24 cellular contexts compared by ENCODE assay signal in the genomic region with DNA sequence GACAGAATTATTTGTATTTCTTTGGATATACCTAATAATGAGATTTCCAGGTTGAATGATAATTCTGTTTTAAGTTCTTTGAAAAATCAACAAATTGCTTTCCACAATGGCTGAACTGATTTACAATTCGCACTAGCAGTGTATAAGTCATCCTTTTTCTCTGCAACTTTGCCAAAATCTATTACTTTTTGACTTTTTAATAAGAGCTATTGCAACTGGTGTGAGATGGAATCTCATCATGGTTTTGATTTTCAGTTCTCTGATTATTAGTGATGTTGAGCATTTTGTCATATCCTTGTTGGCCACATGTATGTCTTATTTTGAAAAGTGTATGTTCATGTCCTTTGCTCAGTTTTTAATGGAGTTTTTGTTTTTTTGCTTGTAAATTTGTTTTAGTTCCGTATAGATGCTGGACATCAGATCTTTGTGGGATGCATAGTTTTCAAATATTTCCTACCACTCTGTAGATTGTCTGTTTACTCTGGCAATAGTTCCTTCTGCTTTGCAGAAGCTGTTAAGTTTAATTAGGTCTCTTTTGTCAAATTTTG.
DNase-seq lines count a peak whose midpoint lies in the region; ATAC-seq, FAIRE-seq and TF ChIP-seq lines count a peak whose summit lies in the region.
"Had no signal": no experiment of that assay in that cellular context is flagged by ENCODE, and none has a peak within 500 bp of the region (broad histone marks: within the 10 kb centered on the region; RNA-seq: fewer than 3 reads in every experiment).

No MANE protein-coding gene starts in this region.

- no peak for TF ChIP-seq POLR2A in K562 (conservative IDR thresholded peaks at IDR 0.05)

- in situ Hi-C loops in K562 (cut with MboI): no loop called here
- in situ Hi-C loops in brain microvascular endothelial cell (cut with HindIII; ENCODE audit: low pct_ligation_motif_present, low sequenced_read_pairs): no loop called here

- intact Hi-C loops in K562 (cut with micrococcal nuclease): no loop called here

- ATAC-seq in K562 (no peak), HG03175 (IDR thresholded peaks at IDR 0.05; ENCODE audit: unreplicated experiment) (no peak)
- ATAC-seq: GM12878 had no signal

- H3K79me2 ChIP-seq in K562 (ENCODE audit: control insufficient read depth, insufficient read depth, low read length): no peaks in the 10 kb centered on the region

- TF ChIP-seq EP300 in K562 (IDR thresholded peaks at IDR 0.05; ENCODE audit: low read length): no peak

- H3K4me2 ChIP-seq in K562 (ENCODE audit: insufficient read depth, low read length): no peak overlapping the region
- H3K4me2 ChIP-seq: SK-N-SH had no signal

- no peak overlapping the region for H3K9ac ChIP-seq in K562 (ENCODE audit: insufficient read depth in 1 of 2, low read depth in 2 of 2, low read length in 2 of 2)
- H3K9ac ChIP-seq: SK-N-SH had no signal

- H3K9me1 ChIP-seq in K562 (ENCODE audit: control insufficient read depth, insufficient read depth, low read length): no peaks in the 10 kb centered on the region

- H3K4me1 ChIP-seq in HEK293 (ENCODE audit: control insufficient read depth, insufficient read depth, low read length): no peaks in the 10 kb centered on the region
- peaks cover 0 to 3% of the 10 kb centered on the region in 2 experiments; a peak in 1 of 5 replicates for H3K4me1 ChIP-seq in K562 (replicated peaks in 1 of 2; ENCODE audit: control insufficient read depth in 2 of 2, insufficient read depth in 2 of 2, low read length in 2 of 2)
- H3K4me1 ChIP-seq: Peyer's patch had no signal

- DNase-seq in K562 (ENCODE audit: extremely low read depth in 1 of 4, low spot score in 3 of 4) (no peak), fibroblast of peridontal ligament (ENCODE audit: extremely low read depth) (peak; percentile 10), brain microvascular endothelial cell (no peak)
- no peak for DNase-seq in stimulated activated CD4-positive, alpha-beta T cell treated with anti-CD3 and anti-CD28 coated beads, Interleukin-1b, Interleukin-23, amount 100 ng/mL, for 48 hours
- DNase-seq: C1 segment of cervical spinal cord; CD4-positive, alpha-beta memory T cell; COR-L47; DMS53; GDM1; HCEC 1CT; Kasumi-1; NCI-H2029; NCI-H2227 treated with DMSO at 0.1 percent for 48 hours; NCI-H526 treated with DMSO at 0.1 percent for 48 hours; Peyer's patch; SIG-M5; SK-N-SH; SW 1271 had no signal

- H3K4me3 ChIP-seq in HEK293 (ENCODE audit: low read depth, low read length) (no peak overlapping the region), K562 (no peak overlapping the region), brain microvascular endothelial cell (ENCODE audit: low read depth, low read length) (no peak overlapping the region)
- H3K4me3 ChIP-seq: GM12878, Peyer's patch had no signal

- WGBS in K562 (ENCODE audit: insufficient coverage, low coverage, missing lambda C conversion rate): 43% methylated on average over 2 of the region's 2 CpGs

- H3K36me3 ChIP-seq in HEK293 (ENCODE audit: control insufficient read depth in 2 of 2, insufficient read depth in 1 of 2, low read length in 2 of 2) (no peaks in the 10 kb centered on the region), K562 (ENCODE audit: control insufficient read depth, insufficient read depth, low read length) (no peaks in the 10 kb centered on the region), brain microvascular endothelial cell (replicated peaks) (no peaks in the 10 kb centered on the region)
- H3K36me3 ChIP-seq: Peyer's patch had no signal

- H3K27ac ChIP-seq in HEK293 (ENCODE audit: extremely low read depth, low read depth, low read length) (no peak overlapping the region), K562 (ENCODE audit: extremely low read depth, low read depth, low read length) (no peak overlapping the region), brain microvascular endothelial cell (no peak overlapping the region)
- H3K27ac ChIP-seq: HL-60, Peyer's patch had no signal

- BruUV-seq in K562 (replicated peaks; lab: Mats Ljungman, UMichigan): no TSS peak

- H4K20me1 ChIP-seq in K562 (replicated peaks; ENCODE audit: control insufficient read depth, insufficient read depth, low read length): no peaks in the 10 kb centered on the region

- TF ChIP-seq RAD21 in K562 (CRISPR knock-in tag; conservative IDR thresholded peaks at IDR 0.05 in 1 of 2, IDR thresholded peaks at IDR 0.05 in 1 of 2): no peak

- POLR2A ChIA-PET in HEK293 (lab: Yijun Ruan, JAX): no interaction called here
- POLR2A ChIA-PET in K562 (lab: Yijun Ruan, JAX): no interaction called here

- peak; percentile 23 for FAIRE-seq in G401.6 (lab: Jason Lieb, UNC)
- no peak for FAIRE-seq in K562 (lab: Jason Lieb, UNC)
- FAIRE-seq: GM12878, H1 had no signal

- TF ChIP-seq CTCF in HEK293 (tag by site-specific recombination; IDR thresholded peaks at IDR 0.05) (no peak), K562 (IDR thresholded peaks at IDR 0.05 in 2 of 3, conservative IDR thresholded peaks at IDR 0.05 in 1 of 3; ENCODE audit: insufficient read depth in 2 of 3, low read depth in 1 of 3, low read length in 3 of 3) (no peak), brain microvascular endothelial cell (IDR thresholded peaks at IDR 0.05; ENCODE audit: low read depth, low read length, missing control alignments) (no peak)

- H3K9me3 ChIP-seq in HEK293 (ENCODE audit: control insufficient read depth, insufficient read depth, low read depth, low read length): no peaks in the 10 kb centered on the region
- peaks cover 4% of the 10 kb centered on the region for H3K9me3 ChIP-seq in K562 (replicated peaks; ENCODE audit: control insufficient read depth, insufficient read depth, low read depth, low read length)
- H3K9me3 ChIP-seq: Peyer's patch had no signal

- H3K27me3 ChIP-seq in K562 (ENCODE audit: control insufficient read depth in 2 of 2, insufficient read depth in 2 of 2, low read length in 2 of 2) (no peaks in the 10 kb centered on the region), brain microvascular endothelial cell (replicated peaks) (no peaks in the 10 kb centered on the region)
- H3K27me3 ChIP-seq: Peyer's patch had no signal

- H2AFZ ChIP-seq in K562 (ENCODE audit: low read depth, low read length): no peak overlapping the region

- CTCF ChIA-PET in HEK293 (lab: Yijun Ruan, JAX): interaction anchor here (0.6 kb wide), 1 partner anchor 186 kb away, joined by 7 read pairs; no protein-coding TSS in a partner anchor
- CTCF ChIA-PET in K562 (lab: Yijun Ruan, JAX; ENCODE audit: low intra/inter-chr PET ratio): no interaction called here

TF ChIP-seq in HEK293, 187 proteins besides CTCF, POLR2A, EP300 and RAD21:
- TF ChIP-seq ZNF391 (tag by site-specific recombination; IDR thresholded peaks at IDR 0.05; ENCODE audit: borderline replicate concordance, low read depth) (no peak), SETDB1 (IDR thresholded peaks at IDR 0.05; ENCODE audit: insufficient read length, low read length) (peak; percentile 77), ZNF548 (tag by site-specific recombination; IDR thresholded peaks at IDR 0.05) (no peak), ZNF169 (tag by site-specific recombination; IDR thresholded peaks at IDR 0.05) (no peak)
- TF ChIP-seq, protein P1, sequence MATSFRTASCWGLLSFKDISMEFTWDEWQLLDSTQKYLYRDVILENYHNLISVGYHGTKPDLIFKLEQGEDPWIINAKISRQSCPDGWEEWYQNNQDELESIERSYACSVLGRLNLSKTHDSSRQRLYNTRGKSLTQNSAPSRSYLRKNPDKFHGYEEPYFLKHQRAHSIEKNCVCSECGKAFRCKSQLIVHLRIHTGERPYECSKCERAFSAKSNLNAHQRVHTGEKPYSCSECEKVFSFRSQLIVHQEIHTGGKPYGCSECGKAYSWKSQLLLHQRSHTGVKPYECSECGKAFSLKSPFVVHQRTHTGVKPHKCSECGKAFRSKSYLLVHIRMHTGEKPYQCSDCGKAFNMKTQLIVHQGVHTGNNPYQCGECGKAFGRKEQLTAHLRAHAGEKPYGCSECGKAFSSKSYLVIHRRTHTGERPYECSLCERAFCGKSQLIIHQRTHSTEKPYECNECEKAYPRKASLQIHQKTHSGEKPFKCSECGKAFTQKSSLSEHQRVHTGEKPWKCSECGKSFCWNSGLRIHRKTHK (tag by site-specific recombination; IDR thresholded peaks at IDR 0.05): peak; percentile 77

TF ChIP-seq in K562, 482 proteins besides CTCF, POLR2A, EP300 and RAD21:
- TF ChIP-seq CBX3 (IDR thresholded peaks at IDR 0.05; ENCODE audit: borderline replicate concordance in 1 of 2, low read length in 2 of 2) (peak in 1 of 2 experiments; percentile 74; a peak in 1 of 3 replicates), TRIM24 (IDR thresholded peaks at IDR 0.05) (0 out of 4 replicates have a peak, but pooled peaks of 1 of the 2 experiments have one; percentile 33), TARDBP (IDR thresholded peaks at IDR 0.05) (no peak), ZNF384 (IDR thresholded peaks at IDR 0.05; ENCODE audit: low read depth, low read length) (no peak), TRIM28 (IDR thresholded peaks at IDR 0.05) (peak; percentile 79; the same call in 1 of the 2 replicates), RFX1 (IDR thresholded peaks at IDR 0.05) (no peak)
- TF ChIP-seq, protein P2, sequence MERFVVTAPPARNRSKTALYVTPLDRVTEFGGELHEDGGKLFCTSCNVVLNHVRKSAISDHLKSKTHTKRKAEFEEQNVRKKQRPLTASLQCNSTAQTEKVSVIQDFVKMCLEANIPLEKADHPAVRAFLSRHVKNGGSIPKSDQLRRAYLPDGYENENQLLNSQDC (CRISPR knock-in tag; IDR thresholded peaks at IDR 0.05): no peak
- TF ChIP-seq, protein P3, sequence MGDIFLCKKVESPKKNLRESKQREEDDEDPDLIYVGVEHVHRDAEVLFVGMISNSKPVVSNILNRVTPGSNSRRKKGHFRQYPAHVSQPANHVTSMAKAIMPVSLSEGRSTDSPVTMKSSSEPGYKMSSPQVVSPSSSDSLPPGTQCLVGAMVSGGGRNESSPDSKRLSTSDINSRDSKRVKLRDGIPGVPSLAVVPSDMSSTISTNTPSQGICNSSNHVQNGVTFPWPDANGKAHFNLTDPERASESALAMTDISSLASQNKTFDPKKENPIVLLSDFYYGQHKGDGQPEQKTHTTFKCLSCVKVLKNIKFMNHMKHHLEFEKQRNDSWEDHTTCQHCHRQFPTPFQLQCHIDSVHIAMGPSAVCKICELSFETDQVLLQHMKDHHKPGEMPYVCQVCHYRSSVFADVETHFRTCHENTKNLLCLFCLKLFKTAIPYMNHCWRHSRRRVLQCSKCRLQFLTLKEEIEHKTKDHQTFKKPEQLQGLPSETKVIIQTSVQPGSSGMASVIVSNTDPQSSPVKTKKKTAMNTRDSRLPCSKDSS (IDR thresholded peaks at IDR 0.05; ENCODE audit: low read depth, partially characterized antibody): peak; percentile 72
